Comparison of ENCODE assay signal across 8 cellular contexts in the genomic region with DNA sequence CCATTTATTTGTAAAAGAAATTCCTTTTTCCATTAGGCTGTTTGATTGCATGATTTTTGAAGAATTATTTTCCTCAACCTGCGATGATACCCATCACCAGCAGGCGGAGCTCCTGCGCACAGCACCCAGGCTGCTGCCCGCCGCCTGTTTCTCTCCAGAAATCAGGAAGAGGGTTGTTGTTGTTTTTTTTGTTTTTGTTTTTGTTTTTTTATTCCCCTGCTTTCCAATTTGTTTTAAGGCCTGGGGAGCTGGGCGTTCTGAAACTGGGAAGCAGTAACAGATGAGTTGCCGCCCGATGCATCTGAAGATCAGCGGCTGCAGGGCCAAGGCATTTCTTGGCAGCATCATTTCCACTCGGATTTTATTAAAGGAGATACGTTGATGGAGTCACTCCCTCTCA.
DNase-seq lines count a peak whose midpoint lies in the region; ATAC-seq, FAIRE-seq and TF ChIP-seq lines count a peak whose summit lies in the region.

No MANE protein-coding gene starts in this region.

- CTCF ChIA-PET in activated CD8-positive, alpha-beta T cell treated with anti-CD3 and anti-CD28 coated beads for 36 hours (lab: Charles Lee) = interaction anchor here (0.6 to 3.8 kb wide), 64 partner anchors 9 to 802 kb away, joined by 3 to 65 read pairs (median 4); partner anchors contain the start of genes GALR1 and MBP

- H3K4me1 Mint-ChIP-seq in activated CD8-positive, alpha-beta T cell treated with anti-CD3 and anti-CD28 coated beads for 36 hours (ENCODE audit: low read depth) = peaks cover 19% of the 10 kb centered on the region
- peaks cover 24 to 32% of the 10 kb centered on the region in 2 donors for H3K4me1 Mint-ChIP-seq in natural killer cell treated with Interleukin-12 subunit alpha and Interleukin-12 subunit beta and Interleukin-15 and Interleukin-18, amount 100 ng/mL, for 72 hours (ENCODE audit: low read depth in 2 of 2)
- peaks cover 35% of the 10 kb centered on the region for H3K4me1 Mint-ChIP-seq in type B pancreatic cell (ENCODE audit: unreplicated experiment)

- no peaks in the 10 kb centered on the region for H3K27me3 Mint-ChIP-seq in activated CD8-positive, alpha-beta T cell treated with anti-CD3 and anti-CD28 coated beads for 36 hours
- H3K27me3 Mint-ChIP-seq in natural killer cell treated with Interleukin-12 subunit alpha and Interleukin-12 subunit beta and Interleukin-15 and Interleukin-18, amount 100 ng/mL, for 72 hours = no peaks in the 10 kb centered on the region
- H3K27me3 Mint-ChIP-seq in type B pancreatic cell = no peaks in the 10 kb centered on the region

- no peaks in the 10 kb centered on the region for H3K9me3 Mint-ChIP-seq in activated CD8-positive, alpha-beta T cell treated with anti-CD3 and anti-CD28 coated beads for 36 hours
- no peaks in the 10 kb centered on the region for H3K9me3 Mint-ChIP-seq in natural killer cell treated with Interleukin-12 subunit alpha and Interleukin-12 subunit beta and Interleukin-15 and Interleukin-18, amount 100 ng/mL, for 72 hours
- no peaks in the 10 kb centered on the region for H3K9me3 Mint-ChIP-seq in type B pancreatic cell

- peak; percentile 93 for FAIRE-seq in A204.1 (lab: Jason Lieb, UNC)

- no peak overlapping the region for H3K27ac Mint-ChIP-seq in activated CD8-positive, alpha-beta T cell treated with anti-CD3 and anti-CD28 coated beads for 36 hours
- peak overlapping the region; percentile 31 to 59 for H3K27ac Mint-ChIP-seq in natural killer cell treated with Interleukin-12 subunit alpha and Interleukin-12 subunit beta and Interleukin-15 and Interleukin-18, amount 100 ng/mL, for 72 hours
- H3K27ac Mint-ChIP-seq in type B pancreatic cell = peak overlapping the region; percentile 29

- no peaks in the 10 kb centered on the region for H3K36me3 Mint-ChIP-seq in activated CD8-positive, alpha-beta T cell treated with anti-CD3 and anti-CD28 coated beads for 36 hours (ENCODE audit: low read depth)
- H3K36me3 Mint-ChIP-seq in natural killer cell treated with Interleukin-12 subunit alpha and Interleukin-12 subunit beta and Interleukin-15 and Interleukin-18, amount 100 ng/mL, for 72 hours = no peaks in the 10 kb centered on the region
- no peaks in the 10 kb centered on the region for H3K36me3 Mint-ChIP-seq in type B pancreatic cell

- DNase-seq in GM06990 (ENCODE audit: extremely low read depth, insufficient read length) = no peak
- peak; percentile 2 for DNase-seq in NCI-H1048 (lab: John Stamatoyannopoulos, UW)
- peak; percentile 49 for DNase-seq in activated CD8-positive, alpha-beta T cell treated with anti-CD3 and anti-CD28 coated beads for 36 hours
- DNase-seq in epithelial cell of esophagus (ENCODE audit: low read depth) = peak; percentile 48
- DNase-seq in natural killer cell treated with Interleukin-12 subunit alpha and Interleukin-12 subunit beta and Interleukin-15 and Interleukin-18, amount 100 ng/mL, for 72 hours (ENCODE audit: low spot score) = no peak
- DNase-seq in type B pancreatic cell (ENCODE audit: extremely low spot score, unreplicated experiment) = no peak

- H3K4me3 Mint-ChIP-seq in activated CD8-positive, alpha-beta T cell treated with anti-CD3 and anti-CD28 coated beads for 36 hours = no peak overlapping the region
- H3K4me3 Mint-ChIP-seq in natural killer cell treated with Interleukin-12 subunit alpha and Interleukin-12 subunit beta and Interleukin-15 and Interleukin-18, amount 100 ng/mL, for 72 hours = no peak overlapping the region
- no peak overlapping the region for H3K4me3 Mint-ChIP-seq in type B pancreatic cell

- no peaks in the 10 kb centered on the region for H3K36me3 ChIP-seq in GM06990 (ENCODE audit: control insufficient read depth, insufficient read depth, low read length)

- intact Hi-C loops in activated CD8-positive, alpha-beta T cell treated with anti-CD3 and anti-CD28 coated beads for 36 hours (cut with micrococcal nuclease) = loop anchor here (2.0 to 5.0 kb wide), 2 partner anchors 52 to 212 kb away; no protein-coding TSS in a partner anchor

- POLR2A ChIA-PET in activated CD8-positive, alpha-beta T cell treated with anti-CD3 and anti-CD28 coated beads for 36 hours (lab: Charles Lee) = interaction anchor here (0.8 to 1.6 kb wide), 2 partner anchors 14 to 52 kb away, joined by 3 read pairs; no protein-coding TSS in a partner anchor

- ATAC-seq in activated CD8-positive, alpha-beta T cell treated with anti-CD3 and anti-CD28 coated beads for 36 hours = peak; percentile 61
- no peak for ATAC-seq in natural killer cell treated with Interleukin-12 subunit alpha and Interleukin-12 subunit beta and Interleukin-15 and Interleukin-18, amount 100 ng/mL, for 72 hours
- no peak for ATAC-seq in GM21526 (IDR thresholded peaks at IDR 0.05; ENCODE audit: low FRiP score, unreplicated experiment)

- no peaks in the 10 kb centered on the region for H3K27me3 ChIP-seq in GM06990 (replicated peaks; ENCODE audit: control insufficient read depth, insufficient read depth, low read length)

- peak; percentile 99 for TF ChIP-seq CTCF in GM06990 (IDR thresholded peaks at IDR 0.05; ENCODE audit: insufficient read depth, low read length, poor library complexity, severe bottlenecking)
- TF ChIP-seq CTCF in activated CD8-positive, alpha-beta T cell treated with anti-CD3 and anti-CD28 coated beads for 36 hours (IDR thresholded peaks at IDR 0.05) = peak; percentile 99
- peak; percentile 98 for TF ChIP-seq CTCF in epithelial cell of esophagus (IDR thresholded peaks at IDR 0.05; ENCODE audit: insufficient read depth, low read depth, low read length, missing control alignments)
- peak; percentile 99 for TF ChIP-seq CTCF in type B pancreatic cell (conservative IDR thresholded peaks at IDR 0.05)

- no peak overlapping the region for H3K4me3 ChIP-seq in GM06990 (replicated peaks; ENCODE audit: low read depth, low read length)
- H3K4me3 ChIP-seq in epithelial cell of esophagus (ENCODE audit: low read length) = no peak overlapping the region

Comparison
In these comparisons a context has a peak if more than half of its experiments do, and no peak if none do; other contexts are left out.
1. DNase-seq: peak in NCI-H1048 (single experiment), activated CD8-positive, alpha-beta T cell treated with anti-CD3 and anti-CD28 coated beads for 36 hours (single experiment) and epithelial cell of esophagus (single experiment); none in GM06990 (single experiment), natural killer cell treated with Interleukin-12 subunit alpha and Interleukin-12 subunit beta and Interleukin-15 and Interleukin-18, amount 100 ng/mL, for 72 hours (single experiment) and type B pancreatic cell (single experiment).
2. Peak in every context shown above with its lines, with median percentiles within 50 percentile points of each other: CTCF ChIP-seq.